8 cellular contexts compared by ENCODE assay signal in the genomic region with DNA sequence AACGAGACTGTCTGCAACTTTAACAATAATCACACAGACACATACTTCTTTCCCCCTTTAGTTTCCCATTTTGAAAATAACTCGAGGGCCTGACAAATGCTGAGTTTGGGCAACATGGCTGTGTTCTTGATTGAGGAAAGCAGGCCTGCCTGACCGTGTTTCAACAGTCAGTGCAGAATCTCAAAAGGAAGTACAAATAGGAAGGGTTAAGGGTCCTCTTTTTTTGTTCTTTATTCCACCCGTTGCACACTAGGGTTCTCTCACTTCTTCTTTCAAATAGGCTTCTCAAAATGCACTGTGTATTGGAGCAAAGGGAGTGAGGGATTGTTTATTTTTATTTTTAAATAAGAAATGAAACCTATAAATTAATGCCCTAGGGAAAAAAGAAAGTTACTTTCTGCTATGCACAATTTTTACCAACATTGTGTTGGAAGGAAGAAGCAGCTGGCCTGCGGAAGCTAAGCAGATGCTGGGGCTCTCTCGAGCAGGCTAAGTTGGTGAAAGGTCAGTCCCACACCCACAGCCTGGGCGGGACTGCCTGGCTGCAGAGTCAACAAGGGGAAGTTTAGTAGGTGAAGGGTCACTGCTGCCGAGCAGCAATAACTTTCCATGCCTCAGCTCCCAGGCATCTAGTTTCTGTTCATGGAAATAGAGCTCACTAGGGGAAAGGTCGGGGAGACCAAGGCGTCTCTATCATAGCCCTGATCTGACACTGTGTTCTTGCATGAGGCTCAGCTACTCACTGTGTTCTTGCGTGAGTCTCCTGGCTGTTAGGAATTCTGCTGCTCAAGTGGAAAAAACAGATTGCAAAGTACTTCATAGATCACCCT. TPM values are rescaled to one million over a fixed set of nuclear protein-coding genes. Genes with fewer than 3 reads are reported as not detected.
DNase-seq lines count a peak whose midpoint lies in the region; ATAC-seq, FAIRE-seq and TF ChIP-seq lines count a peak whose summit lies in the region.

No MANE protein-coding gene starts in this region.

- H3K4me1 Mint-ChIP-seq in astrocyte (ENCODE audit: low read depth, unreplicated experiment): peaks cover 30% of the 10 kb centered on the region

- intact Hi-C loops in left ventricle myocardium inferior (cut with micrococcal nuclease): loop anchor here (5.0 kb wide), 1 partner anchor 61 kb away; no protein-coding TSS in a partner anchor
- intact Hi-C loops in posterior cingulate gyrus (cut with DNase I): no loop called here

- H3K36me3 ChIP-seq in astrocyte (ENCODE audit: insufficient read depth, low read length): no peaks in the 10 kb centered on the region
- H3K36me3 ChIP-seq in left ventricle myocardium inferior: no peaks in the 10 kb centered on the region

- peak overlapping the region; percentile 93 for H3K27ac Mint-ChIP-seq in astrocyte (ENCODE audit: unreplicated experiment)

- peaks cover 4% of the 10 kb centered on the region for H3K9me3 Mint-ChIP-seq in astrocyte (ENCODE audit: unreplicated experiment)

- no peaks in the 10 kb centered on the region for H4K20me1 ChIP-seq in astrocyte (ENCODE audit: insufficient read depth, low read length)

- H3K36me3 Mint-ChIP-seq in astrocyte (ENCODE audit: low read depth, unreplicated experiment): no peaks in the 10 kb centered on the region

- no peak overlapping the region for H3K9ac ChIP-seq in astrocyte (ENCODE audit: low read length)

- no peaks in the 10 kb centered on the region for H3K4me1 ChIP-seq in astrocyte (ENCODE audit: insufficient read depth, low read length)
- peaks cover 54% of the 10 kb centered on the region for H3K4me1 ChIP-seq in left ventricle myocardium inferior

- peaks cover 5% of the 10 kb centered on the region; the same call in 1 of the 2 replicates for H3K9me3 ChIP-seq in AG04450 (ENCODE audit: control insufficient read depth, insufficient read depth, low read length)
- H3K9me3 ChIP-seq in astrocyte (ENCODE audit: insufficient read depth, low read depth, low read length): no peaks in the 10 kb centered on the region
- H3K9me3 ChIP-seq in left ventricle myocardium inferior (replicated peaks): no peaks in the 10 kb centered on the region

- H3K27me3 Mint-ChIP-seq in astrocyte (ENCODE audit: low read depth, unreplicated experiment): no peaks in the 10 kb centered on the region

- H3K79me2 ChIP-seq in astrocyte (ENCODE audit: insufficient read depth, low read length): no peaks in the 10 kb centered on the region

- TF ChIP-seq CTCF in AG04450 (IDR thresholded peaks at IDR 0.05; ENCODE audit: low read depth, low read length) (no peak), astrocyte (IDR thresholded peaks at IDR 0.05; ENCODE audit: insufficient read depth, low read depth, low read length) (no peak), left ventricle myocardium inferior (IDR thresholded peaks at IDR 0.05; ENCODE audit: borderline replicate concordance) (no peak)

- H3K27me3 ChIP-seq in AG04450 (ENCODE audit: control insufficient read depth, insufficient read depth, low read length) (no peaks in the 10 kb centered on the region), astrocyte (ENCODE audit: insufficient read depth, low read length) (no peaks in the 10 kb centered on the region), left ventricle myocardium inferior (ENCODE audit: low read depth) (no peaks in the 10 kb centered on the region)

- peak overlapping the region; percentile 39 for H2AFZ ChIP-seq in astrocyte (ENCODE audit: low read depth, low read length)

- DNase-seq in AG04450 (ENCODE audit: low read depth, low spot score) (peak; percentile 82), NCI-H2227 (lab: John Stamatoyannopoulos, UW; ENCODE audit: unreplicated experiment) (peak; percentile 39), astrocyte (ENCODE audit: low read depth) (peak; percentile 77), left ventricle myocardium inferior (peak; percentile 93), posterior cingulate gyrus (peak; percentile 34 to 93 (median 60)), NCI-H187 (lab: John Stamatoyannopoulos, UW) (no peak)

- ATAC-seq in GM18519 (IDR thresholded peaks at IDR 0.05; ENCODE audit: low FRiP score, unreplicated experiment) (peak; percentile 98), HG02943 (IDR thresholded peaks at IDR 0.05; ENCODE audit: low read depth, unreplicated experiment) (peak; percentile 98)

- POLR2A ChIA-PET in AG04450 (lab: Yijun Ruan, JAX): interaction anchor here (0.8 kb wide), 2 partner anchors 63 to 75 kb away, joined by 4 to 9 read pairs; no protein-coding TSS in a partner anchor

- no peak for FAIRE-seq in astrocyte (lab: Jason Lieb, UNC)

- H3K4me3 ChIP-seq in AG04450 (ENCODE audit: low read depth, low read length) (peak overlapping the region; percentile 15; the same call in 1 of the 2 replicates), astrocyte (ENCODE audit: insufficient read depth, low read depth, low read length) (no peak overlapping the region), left ventricle myocardium inferior (peak overlapping the region; percentile 53)

- H3K27ac ChIP-seq in AG04450 (ENCODE audit: low read depth, low read length): peak overlapping the region; percentile 69
- H3K27ac ChIP-seq in astrocyte (ENCODE audit: low read depth, low read length): no peak overlapping the region
- H3K27ac ChIP-seq in left ventricle myocardium inferior (replicated peaks): peak overlapping the region; percentile 98

- CTCF ChIA-PET in AG04450 (lab: Charles Lee): interaction anchor here (0.7 to 2.2 kb wide), 6 partner anchors 63 to 97 kb away, joined by 3 to 10 read pairs (median 6); no protein-coding TSS in a partner anchor

- peak overlapping the region; percentile 74 for H3K4me3 Mint-ChIP-seq in astrocyte (ENCODE audit: unreplicated experiment)

- H3K4me2 ChIP-seq in astrocyte (ENCODE audit: low read length): peak overlapping the region; percentile 67

RNA-seq across cellular contexts. Expression of a gene that starts 12.2 kb away (rescaled TPM):
- polyA plus RNA-seq in AG04450 (2011; rRNA removed): 0.04 and 0.05 TPM in 2 replicates
- 0.09 and 0.18 TPM in 2 replicates for polyA minus RNA-seq in AG04450 (2011; rRNA and poly(A)+ RNA removed)
- total RNA-seq in astrocyte (0.29 and 0.34 TPM in 2 replicates), left ventricle myocardium inferior (325 TPM)

Comparison
In these comparisons a context has a peak if more than half of its experiments do, and no peak if none do; other contexts are left out.
1. DNase-seq: peak in AG04450 (single experiment), NCI-H2227 (single experiment), astrocyte (single experiment), left ventricle myocardium inferior (single experiment) and posterior cingulate gyrus (10 of 10); none in NCI-H187 (0 of 2).
2. RNA of a gene that starts 12.2 kb away (total RNA-seq): 325 TPM in left ventricle myocardium inferior (single experiment); 0.29 to 0.34 TPM in astrocyte; every median in the first group is over 100 times any median in the second.